ENCODE assay signal across 10 cellular contexts in genomic region chr4:120749445-120750151, GRCh38.
DNase-seq lines count a peak whose midpoint lies in the region; ATAC-seq and TF ChIP-seq lines count a peak whose summit lies in the region.
"Had no signal": no experiment of that assay in that cellular context is flagged by ENCODE, and none has a peak within 500 bp of the region (broad histone marks: within the 10 kb centered on the region; RNA-seq: fewer than 3 reads in every experiment).

No MANE protein-coding gene starts in this region.

- no peaks in the 10 kb centered on the region for H3K27me3 ChIP-seq in stomach
- H3K27me3 ChIP-seq: gastrocnemius medialis had no signal

- H3K4me1 ChIP-seq in stomach, result no peaks in the 10 kb centered on the region
- H3K4me1 ChIP-seq: gastrocnemius medialis had no signal

- peaks cover 0 to 42% (median 2%) of the 10 kb centered on the region in 4 donors for H3K36me3 ChIP-seq in stomach
- H3K36me3 ChIP-seq: gastrocnemius medialis had no signal

- H3K36me3 Mint-ChIP-seq in activated naive CD4-positive, alpha-beta T cell treated with anti-CD3 and anti-CD28 coated beads for 36 hours (ENCODE audit: low read depth), result no peaks in the 10 kb centered on the region

- H3K27me3 Mint-ChIP-seq in activated naive CD4-positive, alpha-beta T cell treated with anti-CD3 and anti-CD28 coated beads for 36 hours (ENCODE audit: low read depth), result no peaks in the 10 kb centered on the region
- H3K27me3 Mint-ChIP-seq: IgD-negative memory B cell had no signal

- peaks cover 1% of the 10 kb centered on the region for H3K4me1 Mint-ChIP-seq in activated naive CD4-positive, alpha-beta T cell treated with anti-CD3 and anti-CD28 coated beads for 36 hours (ENCODE audit: low read depth)

- DNase-seq in activated naive CD4-positive, alpha-beta T cell treated with anti-CD3 and anti-CD28 coated beads for 36 hours, result peak; percentile 12
- DNase-seq in activated naive CD4-positive, alpha-beta T cell (lab: John Stamatoyannopoulos, UW), result no peak
- DNase-seq in NCI-H2107 treated with DMSO at 0.1 percent for 48 hours (lab: John Stamatoyannopoulos, UW; ENCODE audit: unreplicated experiment) (peak; percentile 88), stomach (peak; percentile 28), T1000 (lab: John Stamatoyannopoulos, UW) (no peak), AML-193 (lab: John Stamatoyannopoulos, UW) (no peak), kidney glomerular epithelial cell (lab: John Stamatoyannopoulos, UW) (no peak)

- no peak overlapping the region for H3K4me3 Mint-ChIP-seq in activated naive CD4-positive, alpha-beta T cell treated with anti-CD3 and anti-CD28 coated beads for 36 hours
- H3K4me3 Mint-ChIP-seq: IgD-negative memory B cell had no signal

- peak overlapping the region in 1 of 5 donors; percentile 50 for H3K27ac ChIP-seq in stomach
- H3K27ac ChIP-seq: gastrocnemius medialis had no signal

- intact Hi-C loops in activated naive CD4-positive, alpha-beta T cell treated with anti-CD3 and anti-CD28 coated beads for 36 hours (cut with micrococcal nuclease), result no loop called here
- intact Hi-C loops in stomach (cut with DNase I; ENCODE audit: low total_unique reads), result no loop called here

- ATAC-seq in HG03045 (IDR thresholded peaks at IDR 0.05; ENCODE audit: unreplicated experiment), result peak; percentile 99

- peaks cover 0 to 11% (median 5%) of the 10 kb centered on the region in 4 donors for H3K9me3 ChIP-seq in stomach

- WGBS in stomach, 5 donors, result 70 to 89% (median 79%) methylated on average over 6 of the region's 6 CpGs

- CTCF ChIA-PET in activated naive CD4-positive, alpha-beta T cell treated with anti-CD3 and anti-CD28 coated beads for 36 hours (lab: Charles Lee), result interaction anchor here (0.8 kb wide), 1 partner anchor 405 kb away, joined by 3 read pairs; no protein-coding TSS in a partner anchor

- H3K9me3 Mint-ChIP-seq in activated naive CD4-positive, alpha-beta T cell treated with anti-CD3 and anti-CD28 coated beads for 36 hours, result peaks cover 11% of the 10 kb centered on the region

- no peak for TF ChIP-seq POLR2A in stomach (IDR thresholded peaks at IDR 0.05)

- TF ChIP-seq CTCF in stomach (IDR thresholded peaks at IDR 0.05), result no peak

- no peak overlapping the region for H3K27ac Mint-ChIP-seq in activated naive CD4-positive, alpha-beta T cell treated with anti-CD3 and anti-CD28 coated beads for 36 hours
- H3K27ac Mint-ChIP-seq: IgD-negative memory B cell had no signal

- H3K4me3 ChIP-seq in stomach, result no peak overlapping the region
- H3K4me3 ChIP-seq: gastrocnemius medialis had no signal

- no peak for TF ChIP-seq EP300 in stomach (IDR thresholded peaks at IDR 0.05)

Comparison
In these comparisons a context has a peak if more than half of its experiments do, and no peak if none do; other contexts are left out.
1. DNase-seq: peak in activated naive CD4-positive, alpha-beta T cell treated with anti-CD3 and anti-CD28 coated beads for 36 hours (single experiment), NCI-H2107 treated with DMSO at 0.1 percent for 48 hours (single experiment) and stomach (single experiment); none in activated naive CD4-positive, alpha-beta T cell (0 of 4), T1000 (single experiment), AML-193 (0 of 2) and kidney glomerular epithelial cell (single experiment).